Comparison of ENCODE assay signal across 8 cellular contexts in the genomic region with DNA sequence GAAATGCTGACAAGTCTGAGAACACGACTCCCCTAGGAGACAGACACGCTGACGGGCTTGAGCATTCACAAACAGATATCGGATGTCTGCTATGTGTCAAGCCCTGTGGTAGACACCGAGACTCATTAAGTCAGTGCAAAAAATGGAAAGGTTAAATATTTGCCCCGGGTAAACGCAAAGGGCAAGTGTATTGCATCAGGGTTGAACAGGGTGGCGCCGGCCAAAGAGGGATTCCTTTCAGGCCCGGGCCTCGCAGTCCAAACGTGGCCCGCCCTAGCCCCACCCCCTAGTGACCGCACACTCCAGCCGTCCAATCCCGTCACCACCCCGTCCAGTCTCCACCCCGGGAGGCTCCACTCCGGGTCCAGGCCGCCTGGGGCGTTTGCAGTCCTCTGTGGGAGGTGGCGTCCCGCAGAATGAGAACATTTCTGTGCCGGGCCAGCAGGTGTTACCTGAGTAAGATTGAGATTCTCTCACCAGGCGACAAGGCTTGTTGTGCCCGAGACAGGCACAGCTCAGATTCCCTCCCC. TPM values are rescaled to one million over a fixed set of nuclear protein-coding genes. Genes with fewer than 3 reads are reported as not detected.
DNase-seq lines count a peak whose midpoint lies in the region; ATAC-seq and TF ChIP-seq lines count a peak whose summit lies in the region.

No MANE protein-coding gene starts in this region.

- peak overlapping the region; percentile 95 for H3K4me2 ChIP-seq in osteoblast (ENCODE audit: insufficient read depth, low read length)

- H3K4me1 ChIP-seq in osteoblast (ENCODE audit: insufficient read depth, low read length), result peaks cover 14% of the 10 kb centered on the region
- H3K4me1 ChIP-seq in thymus (ENCODE audit: control insufficient read depth, insufficient read depth, low read length), result peaks cover 3% of the 10 kb centered on the region

- WGBS in thymus, result 19% methylated on average over 26 of the region's 26 CpGs

- H3K36me3 Mint-ChIP-seq in activated naive CD4-positive, alpha-beta T cell treated with anti-CD3 and anti-CD28 coated beads, Interleukin-2, amount 50 U/mL, for 24 hours, result no peaks in the 10 kb centered on the region
- no peaks in the 10 kb centered on the region for H3K36me3 Mint-ChIP-seq in glutamatergic neuron (ENCODE audit: unreplicated experiment)

- peak overlapping the region; percentile 75 for H3K27ac ChIP-seq in osteoblast (ENCODE audit: low read depth, low read length)
- H3K27ac ChIP-seq in thymus (ENCODE audit: low read depth), result peak overlapping the region; percentile 52

- H3K36me3 ChIP-seq in GM06990 (ENCODE audit: control insufficient read depth, insufficient read depth, low read length) (no peaks in the 10 kb centered on the region), osteoblast (ENCODE audit: insufficient read depth, low read length) (no peaks in the 10 kb centered on the region), thymus (ENCODE audit: control insufficient read depth, insufficient read depth) (no peaks in the 10 kb centered on the region)

- CTCF ChIA-PET in HEK293T (lab: Yijun Ruan, JAX), result interaction anchor here (0.7 to 1.3 kb wide), 5 partner anchors 14 to 51 kb away, joined by 3 to 4 read pairs (median 3); no protein-coding TSS in a partner anchor

- POLR2A ChIA-PET in HEK293T (lab: Yijun Ruan, JAX), result interaction anchor here (0.7 to 3.4 kb wide), 4 partner anchors 12 to 44 kb away, joined by 3 to 31 read pairs (median 8); a partner anchor contains a TSS

- no peaks in the 10 kb centered on the region for H3K9me3 Mint-ChIP-seq in activated naive CD4-positive, alpha-beta T cell treated with anti-CD3 and anti-CD28 coated beads, Interleukin-2, amount 50 U/mL, for 24 hours
- H3K9me3 Mint-ChIP-seq in glutamatergic neuron (ENCODE audit: unreplicated experiment), result peaks cover 2% of the 10 kb centered on the region

- DNase-seq in GM06990 (ENCODE audit: extremely low read depth, insufficient read length), result peak; percentile 85
- DNase-seq in HEK293T (ENCODE audit: extremely low spot score), result peak; percentile 97
- DNase-seq in NAMALWA (ENCODE audit: low spot score), result peak; percentile 72
- DNase-seq in glutamatergic neuron, result peak; percentile 94
- DNase-seq in osteoblast (ENCODE audit: insufficient read length, low spot score, missing footprints), result peak; percentile 98

- H4K20me1 ChIP-seq in osteoblast (ENCODE audit: insufficient read depth, low read length), result no peaks in the 10 kb centered on the region

- peaks cover 13% of the 10 kb centered on the region for H3K4me1 Mint-ChIP-seq in activated naive CD4-positive, alpha-beta T cell treated with anti-CD3 and anti-CD28 coated beads, Interleukin-2, amount 50 U/mL, for 24 hours
- peaks cover 10% of the 10 kb centered on the region for H3K4me1 Mint-ChIP-seq in glutamatergic neuron (ENCODE audit: low read depth, unreplicated experiment)

- peaks cover 2% of the 10 kb centered on the region for H3K27me3 Mint-ChIP-seq in activated naive CD4-positive, alpha-beta T cell treated with anti-CD3 and anti-CD28 coated beads, Interleukin-2, amount 50 U/mL, for 24 hours
- no peaks in the 10 kb centered on the region for H3K27me3 Mint-ChIP-seq in glutamatergic neuron (ENCODE audit: unreplicated experiment)

- H3K27me3 ChIP-seq in GM06990 (replicated peaks; ENCODE audit: control insufficient read depth, insufficient read depth, low read length) (no peaks in the 10 kb centered on the region), osteoblast (ENCODE audit: insufficient read depth, low read length) (peaks cover 23% of the 10 kb centered on the region), thymus (ENCODE audit: control insufficient read depth, insufficient read depth) (peaks cover 20% of the 10 kb centered on the region)

- no peaks in the 10 kb centered on the region for H3K79me2 ChIP-seq in osteoblast (ENCODE audit: insufficient read depth, low read length)

- H3K9me3 ChIP-seq in osteoblast (ENCODE audit: low read depth, low read length) (no peaks in the 10 kb centered on the region), thymus (ENCODE audit: control insufficient read depth) (no peaks in the 10 kb centered on the region)

- no peak for TF ChIP-seq CTCF in GM06990 (IDR thresholded peaks at IDR 0.05; ENCODE audit: insufficient read depth, low read length, poor library complexity, severe bottlenecking)
- no peak for TF ChIP-seq CTCF in glutamatergic neuron (IDR thresholded peaks at IDR 0.05; ENCODE audit: partially characterized antibody, unreplicated experiment)
- TF ChIP-seq CTCF in osteoblast (IDR thresholded peaks at IDR 0.05; ENCODE audit: extremely low read depth, low read depth, low read length), result no peak

- peak overlapping the region; percentile 49 for H3K27ac Mint-ChIP-seq in activated naive CD4-positive, alpha-beta T cell treated with anti-CD3 and anti-CD28 coated beads, Interleukin-2, amount 50 U/mL, for 24 hours
- peak overlapping the region; percentile 65 for H3K27ac Mint-ChIP-seq in glutamatergic neuron (ENCODE audit: unreplicated experiment)

- peak overlapping the region; percentile 83 for H3K4me3 Mint-ChIP-seq in activated naive CD4-positive, alpha-beta T cell treated with anti-CD3 and anti-CD28 coated beads, Interleukin-2, amount 50 U/mL, for 24 hours
- H3K4me3 Mint-ChIP-seq in glutamatergic neuron (ENCODE audit: unreplicated experiment), result peak overlapping the region; percentile 73

- peak; percentile 100 for ATAC-seq in SK-N-SH treated with all-trans-retinoic acid at 6 μM for 48 hours

- H3K4me3 ChIP-seq in GM06990 (replicated peaks; ENCODE audit: low read depth, low read length), result peak overlapping the region; percentile 56
- H3K4me3 ChIP-seq in osteoblast (ENCODE audit: insufficient read depth, low read length), result peak overlapping the region; percentile 87
- H3K4me3 ChIP-seq in thymus (ENCODE audit: low read length), result peak overlapping the region; percentile 42

- H2AFZ ChIP-seq in osteoblast (ENCODE audit: low read length), result peak overlapping the region; percentile 95

TF ChIP-seq in HEK293T, 16 proteins besides CTCF, POLR2A, EP300 and RAD21:
- TF ChIP-seq L3MBTL2 (conservative IDR thresholded peaks at IDR 0.05) (peak; percentile 52; the same call in 1 of the 2 replicates), CTBP1 (IDR thresholded peaks at IDR 0.05; ENCODE audit: borderline replicate concordance) (0 out of 2 replicates have a peak, but pooled peaks have one; percentile 10), NFRKB (IDR thresholded peaks at IDR 0.05) (no peak)
- TF ChIP-seq, protein P1, sequence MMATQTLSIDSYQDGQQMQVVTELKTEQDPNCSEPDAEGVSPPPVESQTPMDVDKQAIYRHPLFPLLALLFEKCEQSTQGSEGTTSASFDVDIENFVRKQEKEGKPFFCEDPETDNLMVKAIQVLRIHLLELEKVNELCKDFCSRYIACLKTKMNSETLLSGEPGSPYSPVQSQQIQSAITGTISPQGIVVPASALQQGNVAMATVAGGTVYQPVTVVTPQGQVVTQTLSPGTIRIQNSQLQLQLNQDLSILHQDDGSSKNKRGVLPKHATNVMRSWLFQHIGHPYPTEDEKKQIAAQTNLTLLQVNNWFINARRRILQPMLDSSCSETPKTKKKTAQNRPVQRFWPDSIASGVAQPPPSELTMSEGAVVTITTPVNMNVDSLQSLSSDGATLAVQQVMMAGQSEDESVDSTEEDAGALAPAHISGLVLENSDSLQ (IDR thresholded peaks at IDR 0.05), result peak; percentile 65

TF ChIP-seq in SK-N-SH treated with all-trans-retinoic acid at 6 μM for 48 hours, 23 proteins besides CTCF, POLR2A, EP300 and RAD21 (continues in another document):
- TF ChIP-seq ESRRG (CRISPR knock-in tag; IDR thresholded peaks at IDR 0.05), result no peak
- no peak for TF ChIP-seq RARB (CRISPR knock-in tag; IDR thresholded peaks at IDR 0.05)
- TF ChIP-seq ZFP30 (CRISPR knock-in tag; IDR thresholded peaks at IDR 0.05), result no peak
- TF ChIP-seq, protein P2, sequence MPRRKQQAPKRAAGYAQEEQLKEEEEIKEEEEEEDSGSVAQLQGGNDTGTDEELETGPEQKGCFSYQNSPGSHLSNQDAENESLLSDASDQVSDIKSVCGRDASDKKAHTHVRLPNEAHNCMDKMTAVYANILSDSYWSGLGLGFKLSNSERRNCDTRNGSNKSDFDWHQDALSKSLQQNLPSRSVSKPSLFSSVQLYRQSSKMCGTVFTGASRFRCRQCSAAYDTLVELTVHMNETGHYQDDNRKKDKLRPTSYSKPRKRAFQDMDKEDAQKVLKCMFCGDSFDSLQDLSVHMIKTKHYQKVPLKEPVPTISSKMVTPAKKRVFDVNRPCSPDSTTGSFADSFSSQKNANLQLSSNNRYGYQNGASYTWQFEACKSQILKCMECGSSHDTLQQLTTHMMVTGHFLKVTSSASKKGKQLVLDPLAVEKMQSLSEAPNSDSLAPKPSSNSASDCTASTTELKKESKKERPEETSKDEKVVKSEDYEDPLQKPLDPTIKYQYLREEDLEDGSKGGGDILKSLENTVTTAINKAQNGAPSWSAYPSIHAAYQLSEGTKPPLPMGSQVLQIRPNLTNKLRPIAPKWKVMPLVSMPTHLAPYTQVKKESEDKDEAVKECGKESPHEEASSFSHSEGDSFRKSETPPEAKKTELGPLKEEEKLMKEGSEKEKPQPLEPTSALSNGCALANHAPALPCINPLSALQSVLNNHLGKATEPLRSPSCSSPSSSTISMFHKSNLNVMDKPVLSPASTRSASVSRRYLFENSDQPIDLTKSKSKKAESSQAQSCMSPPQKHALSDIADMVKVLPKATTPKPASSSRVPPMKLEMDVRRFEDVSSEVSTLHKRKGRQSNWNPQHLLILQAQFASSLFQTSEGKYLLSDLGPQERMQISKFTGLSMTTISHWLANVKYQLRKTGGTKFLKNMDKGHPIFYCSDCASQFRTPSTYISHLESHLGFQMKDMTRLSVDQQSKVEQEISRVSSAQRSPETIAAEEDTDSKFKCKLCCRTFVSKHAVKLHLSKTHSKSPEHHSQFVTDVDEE (CRISPR knock-in tag; IDR thresholded peaks at IDR 0.05), result no peak
- no peak for TF ChIP-seq TCF4 (CRISPR knock-in tag; IDR thresholded peaks at IDR 0.05; ENCODE audit: borderline replicate concordance)
- TF ChIP-seq ZFP3 (CRISPR knock-in tag; IDR thresholded peaks at IDR 0.05), result no peak
- no peak for TF ChIP-seq SNAI2 (CRISPR knock-in tag; IDR thresholded peaks at IDR 0.05)
- TF ChIP-seq PPARA (CRISPR knock-in tag; IDR thresholded peaks at IDR 0.05; ENCODE audit: borderline replicate concordance), result no peak
- no peak for TF ChIP-seq ISL1 (CRISPR knock-in tag; IDR thresholded peaks at IDR 0.05)

RNA-seq across cellular contexts. Expression of a gene that starts 16.3 kb away (rescaled TPM):
- total RNA-seq in glutamatergic neuron (ENCODE audit: unreplicated experiment) (80.2 TPM), osteoblast (38.9 and 45.6 TPM in 2 replicates)
- polyA plus RNA-seq in thymus, result 57.5 TPM

RNA-seq across cellular contexts. Expression of a gene that starts 20.0 kb away (rescaled TPM):
- 1.9 TPM for total RNA-seq in glutamatergic neuron (ENCODE audit: unreplicated experiment)
- total RNA-seq in osteoblast, result under 0.01 TPM in 2 replicates
- polyA plus RNA-seq in thymus, result 0.39 TPM

RNA-seq across cellular contexts. Expression of a gene that starts 43.6 kb away (rescaled TPM):
- total RNA-seq in glutamatergic neuron (ENCODE audit: unreplicated experiment), result not detected
- total RNA-seq in osteoblast, result not detected in 2 replicates
- 0.14 TPM for polyA plus RNA-seq in thymus

RNA-seq across cellular contexts. Expression of a gene that starts 58.4 kb away (rescaled TPM):
- total RNA-seq in glutamatergic neuron (ENCODE audit: unreplicated experiment) (0.07 TPM), osteoblast (not detected in 2 replicates)
- polyA plus RNA-seq in thymus, result 0.05 TPM

Comparison
In these comparisons a context has a peak if more than half of its experiments do, and no peak if none do; other contexts are left out.
1. Peak in every context shown above with its lines: DNase-seq, ATAC-seq, H3K4me3 ChIP-seq and H3K27ac ChIP-seq.